3 cellular contexts compared by ENCODE assay signal in the genomic region with DNA sequence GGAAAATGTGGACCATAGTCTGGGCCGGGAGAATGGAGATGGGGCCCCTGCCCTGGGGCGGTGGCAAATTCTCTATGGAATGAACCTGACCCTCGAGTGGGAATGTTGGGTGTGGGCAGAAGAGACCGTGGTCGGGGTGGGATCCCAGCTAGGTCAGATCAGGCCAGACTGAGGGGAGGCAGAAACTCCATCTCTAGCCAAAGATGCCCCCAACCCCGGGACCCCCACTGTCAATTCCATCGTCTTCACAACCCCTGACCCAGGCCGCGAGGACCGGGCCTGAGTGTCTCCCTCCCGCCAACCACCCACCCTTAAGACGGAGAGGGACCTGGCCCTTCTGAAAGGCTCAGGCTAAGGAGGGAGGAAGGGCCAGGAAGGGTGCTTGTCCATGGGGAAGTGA.
TF ChIP-seq lines count a peak whose summit lies in the region.

No MANE protein-coding gene starts in this region.

TF ChIP-seq in A549, 52 proteins besides CTCF, POLR2A, EP300 and RAD21:
- no peak for TF ChIP-seq ZC3H11A (IDR thresholded peaks at IDR 0.05)
- no peak for TF ChIP-seq GATA3 (IDR thresholded peaks at IDR 0.05; ENCODE audit: borderline replicate concordance)
- TF ChIP-seq PHF8 (IDR thresholded peaks at IDR 0.05; ENCODE audit: borderline replicate concordance, low read depth), result no peak
- no peak for TF ChIP-seq BHLHE40 (IDR thresholded peaks at IDR 0.05; ENCODE audit: low read depth, low read length)
- TF ChIP-seq, protein P1, sequence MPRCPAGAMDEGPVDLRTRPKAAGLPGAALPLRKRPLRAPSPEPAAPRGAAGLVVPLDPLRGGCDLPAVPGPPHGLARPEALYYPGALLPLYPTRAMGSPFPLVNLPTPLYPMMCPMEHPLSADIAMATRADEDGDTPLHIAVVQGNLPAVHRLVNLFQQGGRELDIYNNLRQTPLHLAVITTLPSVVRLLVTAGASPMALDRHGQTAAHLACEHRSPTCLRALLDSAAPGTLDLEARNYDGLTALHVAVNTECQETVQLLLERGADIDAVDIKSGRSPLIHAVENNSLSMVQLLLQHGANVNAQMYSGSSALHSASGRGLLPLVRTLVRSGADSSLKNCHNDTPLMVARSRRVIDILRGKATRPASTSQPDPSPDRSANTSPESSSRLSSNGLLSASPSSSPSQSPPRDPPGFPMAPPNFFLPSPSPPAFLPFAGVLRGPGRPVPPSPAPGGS (IDR thresholded peaks at IDR 0.05), result no peak
- TF ChIP-seq CBX8 (IDR thresholded peaks at IDR 0.05), result no peak
- no peak for TF ChIP-seq HDAC2 (IDR thresholded peaks at IDR 0.05)
- TF ChIP-seq MAFK (IDR thresholded peaks at IDR 0.05; ENCODE audit: partially characterized antibody), result no peak

TF ChIP-seq in HCT116, 20 proteins besides CTCF, POLR2A, EP300 and RAD21:
- TF ChIP-seq TCF7L2 (IDR thresholded peaks at IDR 0.05; ENCODE audit: borderline replicate concordance, extremely low read depth, insufficient read depth, insufficient read length) (no peak), YY1 (IDR thresholded peaks at IDR 0.05; ENCODE audit: extremely low read depth, insufficient replicate concordance, low read depth, low read length) (no peak), ZFX (IDR thresholded peaks at IDR 0.05) (no peak), ELF1 (IDR thresholded peaks at IDR 0.05; ENCODE audit: borderline replicate concordance, low read depth) (no peak), SP1 (IDR thresholded peaks at IDR 0.05; ENCODE audit: low read depth) (no peak), SRF (IDR thresholded peaks at IDR 0.05; ENCODE audit: low read depth) (no peak)
- TF ChIP-seq, protein P2, sequence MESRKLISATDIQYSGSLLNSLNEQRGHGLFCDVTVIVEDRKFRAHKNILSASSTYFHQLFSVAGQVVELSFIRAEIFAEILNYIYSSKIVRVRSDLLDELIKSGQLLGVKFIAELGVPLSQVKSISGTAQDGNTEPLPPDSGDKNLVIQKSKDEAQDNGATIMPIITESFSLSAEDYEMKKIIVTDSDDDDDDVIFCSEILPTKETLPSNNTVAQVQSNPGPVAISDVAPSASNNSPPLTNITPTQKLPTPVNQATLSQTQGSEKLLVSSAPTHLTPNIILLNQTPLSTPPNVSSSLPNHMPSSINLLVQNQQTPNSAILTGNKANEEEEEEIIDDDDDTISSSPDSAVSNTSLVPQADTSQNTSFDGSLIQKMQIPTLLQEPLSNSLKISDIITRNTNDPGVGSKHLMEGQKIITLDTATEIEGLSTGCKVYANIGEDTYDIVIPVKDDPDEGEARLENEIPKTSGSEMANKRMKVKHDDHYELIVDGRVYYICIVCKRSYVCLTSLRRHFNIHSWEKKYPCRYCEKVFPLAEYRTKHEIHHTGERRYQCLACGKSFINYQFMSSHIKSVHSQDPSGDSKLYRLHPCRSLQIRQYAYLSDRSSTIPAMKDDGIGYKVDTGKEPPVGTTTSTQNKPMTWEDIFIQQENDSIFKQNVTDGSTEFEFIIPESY (IDR thresholded peaks at IDR 0.05; ENCODE audit: extremely low read depth, insufficient replicate concordance, low read length), result no peak

TF ChIP-seq in H1, 55 proteins besides CTCF, POLR2A, EP300 and RAD21:
- no peak for TF ChIP-seq RXRA (IDR thresholded peaks at IDR 0.05; ENCODE audit: insufficient read depth, low read depth, low read length)
- TF ChIP-seq, protein P3, sequence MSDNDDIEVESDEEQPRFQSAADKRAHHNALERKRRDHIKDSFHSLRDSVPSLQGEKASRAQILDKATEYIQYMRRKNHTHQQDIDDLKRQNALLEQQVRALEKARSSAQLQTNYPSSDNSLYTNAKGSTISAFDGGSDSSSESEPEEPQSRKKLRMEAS (IDR thresholded peaks at IDR 0.05), result no peak
- no peak for TF ChIP-seq SIX5 (IDR thresholded peaks at IDR 0.05; ENCODE audit: low read depth, low read length)
- TF ChIP-seq RNF2 (IDR thresholded peaks at IDR 0.05; ENCODE audit: borderline replicate concordance, low read depth, low read length, missing control alignments, poor library complexity, severe bottlenecking), result no peak
- TF ChIP-seq, protein P4, sequence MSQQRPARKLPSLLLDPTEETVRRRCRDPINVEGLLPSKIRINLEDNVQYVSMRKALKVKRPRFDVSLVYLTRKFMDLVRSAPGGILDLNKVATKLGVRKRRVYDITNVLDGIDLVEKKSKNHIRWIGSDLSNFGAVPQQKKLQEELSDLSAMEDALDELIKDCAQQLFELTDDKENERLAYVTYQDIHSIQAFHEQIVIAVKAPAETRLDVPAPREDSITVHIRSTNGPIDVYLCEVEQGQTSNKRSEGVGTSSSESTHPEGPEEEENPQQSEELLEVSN (IDR thresholded peaks at IDR 0.05), result no peak
- no peak for TF ChIP-seq KDM4A (IDR thresholded peaks at IDR 0.05; ENCODE audit: low read depth, low read length, severe bottlenecking)
- no peak for TF ChIP-seq SP2 (IDR thresholded peaks at IDR 0.05; ENCODE audit: low read length)
- TF ChIP-seq CTBP2 (IDR thresholded peaks at IDR 0.05; ENCODE audit: borderline replicate concordance, insufficient read depth, insufficient read length, low read length), result no peak
- TF ChIP-seq EZH2 (IDR thresholded peaks at IDR 0.05; ENCODE audit: low read depth, low read length, severe bottlenecking), result no peak
- TF ChIP-seq NRF1 (IDR thresholded peaks at IDR 0.05; ENCODE audit: low read depth, low read length), result no peak
- TF ChIP-seq BCL11A (IDR thresholded peaks at IDR 0.05; ENCODE audit: low read depth in 2 of 2, low read length in 2 of 2), result no peak
- no peak for TF ChIP-seq HDAC2 (IDR thresholded peaks at IDR 0.05; ENCODE audit: borderline replicate concordance in 1 of 2, low read depth in 2 of 2, low read length in 2 of 2)
- no peak for TF ChIP-seq POU5F1 (IDR thresholded peaks at IDR 0.05; ENCODE audit: low read depth, low read length)
- TF ChIP-seq TBP (IDR thresholded peaks at IDR 0.05; ENCODE audit: low read depth, low read length), result no peak
- TF ChIP-seq SAP30 (IDR thresholded peaks at IDR 0.05; ENCODE audit: insufficient read depth, insufficient replicate concordance, low read length), result no peak
- TF ChIP-seq GTF2F1 (IDR thresholded peaks at IDR 0.05; ENCODE audit: borderline replicate concordance, low read depth, low read length), result no peak
- no peak for TF ChIP-seq KDM5A (IDR thresholded peaks at IDR 0.05; ENCODE audit: low read length)
